ENCODE assay signal across 8 cellular contexts in genomic region chr20:25057234-25058050, GRCh38. TPM values are rescaled to one million over a fixed set of nuclear protein-coding genes. Genes with fewer than 3 reads are reported as not detected.
DNase-seq lines count a peak whose midpoint lies in the region; ATAC-seq and TF ChIP-seq lines count a peak whose summit lies in the region.

No MANE protein-coding gene starts in this region.

- CTCF ChIA-PET in A673 (lab: Charles Lee) = no interaction called here
- CTCF ChIA-PET in naive thymus-derived CD4-positive, alpha-beta T cell (lab: Charles Lee) = interaction anchor here (4.2 kb wide), 1 partner anchor 63 kb away, joined by 39 read pairs; the partner anchor contains the start of gene APMAP

- DNase-seq in A673 (ENCODE audit: low spot score) = peak; percentile 44
- DNase-seq in NOMO-1 treated with DMSO at 0.1 percent for 48 hours (lab: John Stamatoyannopoulos, UW; ENCODE audit: unreplicated experiment) = peak; percentile 44
- peak; percentile 60 for DNase-seq in activated T-cell treated with anti-CD3 and anti-CD28 coated beads for 4 hours
- DNase-seq in naive thymus-derived CD4-positive, alpha-beta T cell = peak; percentile 67 to 86 (median 74)
- DNase-seq in stimulated activated naive B cell treated with anti-CD40 and anti-IgM and Interleukin-4, amounts not matched to agents 10 μg/mL and 1 μg/mL and 100 μg/mL, for 72 hours = peak; percentile 69

- peak overlapping the region; percentile 72 to 94 (median 88) for H3K27ac Mint-ChIP-seq in naive thymus-derived CD4-positive, alpha-beta T cell
- peak overlapping the region; percentile 86 for H3K27ac Mint-ChIP-seq in stimulated activated naive B cell treated with anti-CD40 and anti-IgM and Interleukin-4, amounts not matched to agents 10 μg/mL and 1 μg/mL and 100 μg/mL, for 72 hours

- H3K9me3 ChIP-seq in A673 (ENCODE audit: low read depth, low read length, poor library complexity, severe bottlenecking) (no peaks in the 10 kb centered on the region), esophagus (ENCODE audit: control insufficient read depth in 2 of 2, insufficient read depth in 1 of 2, low read depth in 1 of 2, low read length in 1 of 2) (no peaks in the 10 kb centered on the region)
- no peaks in the 10 kb centered on the region for H3K9me3 ChIP-seq in naive thymus-derived CD4-positive, alpha-beta T cell (ENCODE audit: control insufficient read depth in 2 of 3, low read length in 3 of 3)

- peak overlapping the region; percentile 81 to 90 (median 88) for H3K4me3 Mint-ChIP-seq in naive thymus-derived CD4-positive, alpha-beta T cell
- peak overlapping the region; percentile 82 to 87 for H3K4me3 Mint-ChIP-seq in stimulated activated naive B cell treated with anti-CD40 and anti-IgM and Interleukin-4, amounts not matched to agents 10 μg/mL and 1 μg/mL and 100 μg/mL, for 72 hours

- intact Hi-C loops in A673 (cut with micrococcal nuclease; ENCODE audit: unreplicated experiment) = no loop called here
- intact Hi-C loops in naive thymus-derived CD4-positive, alpha-beta T cell (cut with micrococcal nuclease) = loop anchor here (1.0 to 10.0 kb wide), 16 partner anchors 14 to 1707 kb away; partner anchors contain the start of genes ABHD12 (in 2 of the 2), APMAP (in 2 of the 2), CST7 (in 2 of the 2) and ENTPD6 (in 2 of the 2)

- H3K9me3 Mint-ChIP-seq in naive thymus-derived CD4-positive, alpha-beta T cell = no peaks in the 10 kb centered on the region
- no peaks in the 10 kb centered on the region for H3K9me3 Mint-ChIP-seq in stimulated activated naive B cell treated with anti-CD40 and anti-IgM and Interleukin-4, amounts not matched to agents 10 μg/mL and 1 μg/mL and 100 μg/mL, for 72 hours

- peak overlapping the region; percentile 38 for H3K27ac ChIP-seq in A673 (ENCODE audit: low read depth, low read length, poor library complexity, severe bottlenecking)
- H3K27ac ChIP-seq in esophagus (ENCODE audit: low read depth in 2 of 2, low read length in 1 of 2) = peak overlapping the region; percentile 86 to 91
- peak overlapping the region; percentile 87 for H3K27ac ChIP-seq in naive thymus-derived CD4-positive, alpha-beta T cell (ENCODE audit: low read depth, low read length)

- BruUV-seq in A673 (replicated peaks; lab: Mats Ljungman, UMichigan) = no TSS peak

- no peak for TF ChIP-seq CTCF in A673 (conservative IDR thresholded peaks at IDR 0.05; ENCODE audit: low read depth, low read length)

- H3K27me3 Mint-ChIP-seq in naive thymus-derived CD4-positive, alpha-beta T cell = peaks cover 0 to 29% (median 0%) of the 10 kb centered on the region in 5 donors
- H3K27me3 Mint-ChIP-seq in stimulated activated naive B cell treated with anti-CD40 and anti-IgM and Interleukin-4, amounts not matched to agents 10 μg/mL and 1 μg/mL and 100 μg/mL, for 72 hours = no peaks in the 10 kb centered on the region

- H3K27me3 ChIP-seq in A673 (replicated peaks; ENCODE audit: insufficient read depth, low read depth, low read length, poor library complexity) (peaks cover 29% of the 10 kb centered on the region), esophagus (ENCODE audit: control insufficient read depth in 1 of 2, insufficient read depth in 2 of 2, low read length in 2 of 2) (no peaks in the 10 kb centered on the region)
- no peaks in the 10 kb centered on the region for H3K27me3 ChIP-seq in naive thymus-derived CD4-positive, alpha-beta T cell (ENCODE audit: control insufficient read depth in 2 of 2, insufficient read depth in 2 of 2, low read length in 2 of 2)

- POLR2A ChIA-PET in A673 (lab: Charles Lee; ENCODE audit: low non-redundant PET) = no interaction called here
- POLR2A ChIA-PET in naive thymus-derived CD4-positive, alpha-beta T cell (lab: Charles Lee) = interaction anchor here (0.7 to 7.3 kb wide), 15 partner anchors 8 to 1707 kb away, joined by 3 to 95 read pairs (median 4); partner anchors contain the start of genes APMAP, ENTPD6, NXT1 and PYGB

- H3K36me3 Mint-ChIP-seq in naive thymus-derived CD4-positive, alpha-beta T cell = peaks cover 0 to 12% (median 0%) of the 10 kb centered on the region in 5 donors
- H3K36me3 Mint-ChIP-seq in stimulated activated naive B cell treated with anti-CD40 and anti-IgM and Interleukin-4, amounts not matched to agents 10 μg/mL and 1 μg/mL and 100 μg/mL, for 72 hours = peaks cover 0 to 4% of the 10 kb centered on the region in 2 donors

- peaks cover 38 to 63% (median 47%) of the 10 kb centered on the region in 7 donors for H3K4me1 Mint-ChIP-seq in naive thymus-derived CD4-positive, alpha-beta T cell
- H3K4me1 Mint-ChIP-seq in stimulated activated naive B cell treated with anti-CD40 and anti-IgM and Interleukin-4, amounts not matched to agents 10 μg/mL and 1 μg/mL and 100 μg/mL, for 72 hours = peaks cover 45 to 61% of the 10 kb centered on the region in 2 donors

- H3K4me3 ChIP-seq in A673 (ENCODE audit: low read depth, low read length, poor library complexity, severe bottlenecking) (peak overlapping the region; percentile 68), esophagus (ENCODE audit: low read depth in 1 of 2, low read length in 2 of 2) (peak overlapping the region; percentile 73 to 76)
- peak overlapping the region; percentile 86 for H3K4me3 ChIP-seq in naive thymus-derived CD4-positive, alpha-beta T cell (ENCODE audit: low read length)

- H3K36me3 ChIP-seq in A673 (ENCODE audit: insufficient read depth, low read length, poor library complexity, severe bottlenecking) (no peaks in the 10 kb centered on the region), esophagus (ENCODE audit: control insufficient read depth in 2 of 2, insufficient read depth in 2 of 2, low read length in 1 of 2) (no peaks in the 10 kb centered on the region)
- H3K36me3 ChIP-seq in naive thymus-derived CD4-positive, alpha-beta T cell (ENCODE audit: control insufficient read depth in 2 of 3, insufficient read depth in 3 of 3, low read length in 3 of 3) = no peaks in the 10 kb centered on the region

- ATAC-seq in GM18520 (IDR thresholded peaks at IDR 0.05; ENCODE audit: unreplicated experiment) = peak; percentile 27
- peak; percentile 18 for ATAC-seq in HG03060 (IDR thresholded peaks at IDR 0.05; ENCODE audit: low read depth, unreplicated experiment)
- ATAC-seq in naive thymus-derived CD4-positive, alpha-beta T cell = peak; percentile 77
- ATAC-seq in stimulated activated naive B cell treated with anti-CD40 and anti-IgM and Interleukin-4, amounts not matched to agents 10 μg/mL and 1 μg/mL and 100 μg/mL, for 72 hours (replicated peaks) = peak; percentile 51 to 53

- peaks cover 15% of the 10 kb centered on the region for H3K4me1 ChIP-seq in A673 (ENCODE audit: insufficient read depth, low read length, poor library complexity, severe bottlenecking)
- peaks cover 15 to 17% of the 10 kb centered on the region in 2 donors for H3K4me1 ChIP-seq in esophagus (ENCODE audit: control insufficient read depth in 2 of 2, insufficient read depth in 2 of 2, low read length in 1 of 2)
- H3K4me1 ChIP-seq in naive thymus-derived CD4-positive, alpha-beta T cell (ENCODE audit: control insufficient read depth in 2 of 2, insufficient read depth in 2 of 2, low read length in 2 of 2) = peaks cover 33 to 48% of the 10 kb centered on the region in 2 donors

- WGBS in esophagus, 2 donors = 0 to 1% methylated on average over 70 to 86 of the region's 86 CpGs

RNA-seq across cellular contexts. Expression of gene ACSS1, which starts 0.5 kb away (rescaled TPM):
- total RNA-seq in A673 (2021) = 3.9 and 4.9 TPM in 2 replicates
- polyA plus RNA-seq in esophagus = 1 to 10 TPM; 8.0 to 8.8 TPM
- total RNA-seq in naive thymus-derived CD4-positive, alpha-beta T cell = 10 to 100 TPM; 33.1 to 51.7 (median 38.4) TPM
- 10 to 100 TPM; 39.7 to 44.7 TPM for polyA plus RNA-seq in naive thymus-derived CD4-positive, alpha-beta T cell

RNA-seq across cellular contexts. Expression of gene VSX1, which starts 24.5 kb away (rescaled TPM):
- not detected in 2 replicates for total RNA-seq in A673 (2021)
- not detected for polyA plus RNA-seq in esophagus
- not detected for total RNA-seq in naive thymus-derived CD4-positive, alpha-beta T cell
- not detected for polyA plus RNA-seq in naive thymus-derived CD4-positive, alpha-beta T cell

Comparison
In these comparisons a context has a peak if more than half of its experiments do, and no peak if none do; other contexts are left out.
1. Peak in every context shown above with its lines: DNase-seq, ATAC-seq, H3K4me3 ChIP-seq and H3K27ac ChIP-seq.
2. H3K27ac ChIP-seq: peak in every context shown above with its lines; median percentile 88 in esophagus; 87 in naive thymus-derived CD4-positive, alpha-beta T cell; 38 in A673.
3. ATAC-seq: peak in every context shown above with its lines; median percentile 77 in naive thymus-derived CD4-positive, alpha-beta T cell; 52 in stimulated activated naive B cell treated with anti-CD40 and anti-IgM and Interleukin-4, amounts not matched to agents 10 μg/mL and 1 μg/mL and 100 μg/mL, for 72 hours; 27 in GM18520; 18 in HG03060.